15 cellular contexts compared by ENCODE assay signal in genomic region chr15:38878026-38878425, GRCh38.
DNase-seq lines count a peak whose midpoint lies in the region; ATAC-seq and TF ChIP-seq lines count a peak whose summit lies in the region.
"Had no signal": no experiment of that assay in that cellular context is flagged by ENCODE, and none has a peak within 500 bp of the region (broad histone marks: within the 10 kb centered on the region; RNA-seq: fewer than 3 reads in every experiment).

No MANE protein-coding gene starts in this region.

- peak overlapping the region in 1 of 2 experiments; percentile 92 for H3K18ac ChIP-seq in mesenchymal stem cell (ENCODE audit: low read depth in 1 of 2, low read length in 2 of 2)

- no peak for ATAC-seq in GM19035 (IDR thresholded peaks at IDR 0.05; ENCODE audit: unreplicated experiment)
- ATAC-seq: CD8-positive, alpha-beta T cell; GM12878; HCT116 had no signal

- H3K9me3 ChIP-seq in SJCRH30 (replicated peaks): no peaks in the 10 kb centered on the region
- H3K9me3 ChIP-seq in mesenchymal stem cell (ENCODE audit: control insufficient read depth, low read length): no peaks in the 10 kb centered on the region
- no peaks in the 10 kb centered on the region for H3K9me3 ChIP-seq in tibial artery
- no peaks in the 10 kb centered on the region for H3K9me3 ChIP-seq in HAP-1
- H3K9me3 ChIP-seq: BE2C had no signal

- H3K4ac ChIP-seq in mesenchymal stem cell (ENCODE audit: low read depth in 1 of 2, low read length in 2 of 2): peak overlapping the region in 1 of 2 experiments; percentile 32

- H2AK5ac ChIP-seq in mesenchymal stem cell (ENCODE audit: low read length, severe bottlenecking): no peak overlapping the region

- TF ChIP-seq CTCF in tibial artery (IDR thresholded peaks at IDR 0.05): no peak

- H3K14ac ChIP-seq in mesenchymal stem cell (ENCODE audit: low read length in 2 of 2): peak overlapping the region in 1 of 2 experiments; percentile 89

- intact Hi-C loops in tibial artery (cut with DNase I; ENCODE audit: low total_unique reads): no loop called here

- H3K27me3 ChIP-seq in SJCRH30: no peaks in the 10 kb centered on the region
- no peaks in the 10 kb centered on the region for H3K27me3 ChIP-seq in mesenchymal stem cell (ENCODE audit: control insufficient read depth in 1 of 2, insufficient read depth in 1 of 2, low read length in 2 of 2)
- H3K27me3 ChIP-seq in tibial artery: no peaks in the 10 kb centered on the region
- no peaks in the 10 kb centered on the region for H3K27me3 ChIP-seq in HAP-1 (ENCODE audit: low read depth)
- H3K27me3 ChIP-seq: BE2C had no signal

- in situ Hi-C loops in HAP-1 (cut with MboI; ENCODE audit: low sequenced_read_pairs): no loop called here

- DNase-seq in DMS53 (lab: John Stamatoyannopoulos, UW): peak; percentile 3
- no peak for DNase-seq in DMS53 treated with DMSO at 0.1 percent for 48 hours (lab: John Stamatoyannopoulos, UW; ENCODE audit: unreplicated experiment)
- no peak for DNase-seq in SJCRH30
- DNase-seq in mesenchymal stem cell: no peak
- DNase-seq in tibial artery: no peak
- no peak for DNase-seq in HAP-1 (ENCODE audit: low spot score in 2 of 2)
- no peak for DNase-seq in anterior cingulate cortex (lab: John Stamatoyannopoulos, UW)
- DNase-seq: BE2C; CD8-positive, alpha-beta T cell; COR-L47; DMS79; KG1 had no signal

- H4K91ac ChIP-seq in mesenchymal stem cell (ENCODE audit: low read length): no peak overlapping the region

- H2BK15ac ChIP-seq in mesenchymal stem cell (ENCODE audit: low read depth, poor library complexity, severe bottlenecking): no peak overlapping the region

- H3K36me3 ChIP-seq in SJCRH30 (no peaks in the 10 kb centered on the region), mesenchymal stem cell (ENCODE audit: control insufficient read depth in 1 of 2, insufficient read depth in 2 of 2, low read depth in 1 of 2, low read length in 2 of 2) (no peaks in the 10 kb centered on the region), tibial artery (no peaks in the 10 kb centered on the region), HAP-1 (replicated peaks) (no peaks in the 10 kb centered on the region)
- H3K36me3 ChIP-seq: BE2C had no signal

- no peak overlapping the region for H3K4me2 ChIP-seq in mesenchymal stem cell (ENCODE audit: low read length, poor library complexity, severe bottlenecking)

- H3K79me1 ChIP-seq in mesenchymal stem cell (replicated peaks; ENCODE audit: low read length, poor library complexity, severe bottlenecking): no peaks in the 10 kb centered on the region

- no peak overlapping the region for H2BK5ac ChIP-seq in mesenchymal stem cell (ENCODE audit: low read depth, low read length, poor library complexity, severe bottlenecking)

- H2BK120ac ChIP-seq in mesenchymal stem cell (ENCODE audit: low read depth, low read length): no peak overlapping the region

- no peak overlapping the region for H4K8ac ChIP-seq in mesenchymal stem cell (ENCODE audit: low read length)

- H3K27ac ChIP-seq in SJCRH30 (peak overlapping the region; percentile 5; the same call in 1 of the 2 replicates), mesenchymal stem cell (ENCODE audit: low read length, poor library complexity, severe bottlenecking) (no peak overlapping the region), tibial artery (peak overlapping the region; percentile 30 to 60)

- no peak overlapping the region for H3K23ac ChIP-seq in mesenchymal stem cell (ENCODE audit: low read length in 2 of 2)

- H3K4me3 ChIP-seq in SJCRH30 (no peak overlapping the region), mesenchymal stem cell (ENCODE audit: insufficient read depth in 1 of 2, low read depth in 1 of 2, low read length in 2 of 2) (no peak overlapping the region), tibial artery (no peak overlapping the region), HAP-1 (no peak overlapping the region)
- H3K4me3 ChIP-seq: GM12878 had no signal

- H2BK12ac ChIP-seq in mesenchymal stem cell (ENCODE audit: low read length in 2 of 2): peak overlapping the region; percentile 62 to 93

- H2AFZ ChIP-seq in mesenchymal stem cell (ENCODE audit: low read depth, low read length): no peak overlapping the region

- peaks cover 57% of the 10 kb centered on the region for H3K4me1 ChIP-seq in SJCRH30
- peaks cover 5% of the 10 kb centered on the region for H3K4me1 ChIP-seq in mesenchymal stem cell (ENCODE audit: control insufficient read depth, insufficient read depth, low read depth, low read length)
- H3K4me1 ChIP-seq in tibial artery: peaks cover 0 to 61% (median 34%) of the 10 kb centered on the region in 4 donors
- H3K4me1 ChIP-seq in HAP-1: no peaks in the 10 kb centered on the region

- H3K9ac ChIP-seq in mesenchymal stem cell (ENCODE audit: low read length): no peak overlapping the region
